In genomic region chr1:6627031-6627430, GRCh38 we compare ENCODE assay signal across 13 cellular contexts. TPM values are rescaled to one million over a fixed set of nuclear protein-coding genes. Genes with fewer than 3 reads are reported as not detected.
DNase-seq lines count a peak whose midpoint lies in the region; ATAC-seq lines count a peak whose summit lies in the region.
"Had no signal": no experiment of that assay in that cellular context is flagged by ENCODE, and none has a peak within 500 bp of the region (broad histone marks: within the 10 kb centered on the region; RNA-seq: fewer than 3 reads in every experiment).

No MANE protein-coding gene starts in this region.

- peak overlapping the region in 6 of 11 experiments; percentile 7 to 89 (median 44); a peak in 6 of 22 replicates for H3K9ac ChIP-seq in BLaER1 treated with 17β-estradiol and CSF1 and Interleukin-3, amounts not matched to agents 10 nM and 100 nM

- no peaks in the 10 kb centered on the region for H3K9me3 ChIP-seq in BLaER1 treated with 17β-estradiol and CSF1 and Interleukin-3, amounts not matched to agents 10 nM and 100 nM (replicated peaks in 1 of 11)
- H3K9me3 ChIP-seq in CD8-positive, alpha-beta memory T cell (ENCODE audit: low read length): no peaks in the 10 kb centered on the region
- H3K9me3 ChIP-seq: thyroid gland had no signal

- H3K36me3 Mint-ChIP-seq in CD8-positive, alpha-beta memory T cell: peaks cover 2 to 48% (median 7%) of the 10 kb centered on the region in 3 donors
- H3K36me3 Mint-ChIP-seq in activated T-helper 1 cell treated with anti-CD3 and anti-CD28 coated beads, Interleukin-12 subunit alpha, Interleukin-12 subunit beta, Interleukin-2, Interleukin-4 antibody, amounts not matched to agents 30 ng/mL and 10 ng/mL and 1 ng/mL, durations not matched to agents 14 hours and 24 hours and 36 hours (ENCODE audit: low read depth): peaks cover 25% of the 10 kb centered on the region
- peaks cover 0 to 8% of the 10 kb centered on the region in 2 donors for H3K36me3 Mint-ChIP-seq in naive B cell

- H3K4me1 ChIP-seq in BLaER1 treated with 17β-estradiol and CSF1 and Interleukin-3, amounts not matched to agents 10 nM and 100 nM: peaks cover 27 to 43% (median 33%) of the 10 kb centered on the region in 10 experiments
- peaks cover 20% of the 10 kb centered on the region for H3K4me1 ChIP-seq in CD8-positive, alpha-beta memory T cell (ENCODE audit: insufficient read depth, low read length)

- peaks cover 56 to 73% (median 64%) of the 10 kb centered on the region in 11 experiments for H3K36me3 ChIP-seq in BLaER1 treated with 17β-estradiol and CSF1 and Interleukin-3, amounts not matched to agents 10 nM and 100 nM
- no peaks in the 10 kb centered on the region for H3K36me3 ChIP-seq in CD8-positive, alpha-beta memory T cell (ENCODE audit: insufficient read depth, low read length)

- POLR2A ChIA-PET in CD8-positive, alpha-beta memory T cell (lab: Charles Lee): interaction anchor here (0.6 kb wide), 1 partner anchor 133 kb away, joined by 3 read pairs; no protein-coding TSS in a partner anchor

- intact Hi-C loops in activated T-helper 1 cell treated with anti-CD3 and anti-CD28 coated beads, Interleukin-12 subunit alpha, Interleukin-12 subunit beta, Interleukin-2, Interleukin-4 antibody, amounts not matched to agents 30 ng/mL and 10 ng/mL and 1 ng/mL, durations not matched to agents 14 hours and 24 hours and 36 hours (cut with micrococcal nuclease): loop anchor here (5.0 kb wide), 1 partner anchor 135 kb away; the partner anchor contains the start of gene PLEKHG5

- CTCF ChIA-PET in CD8-positive, alpha-beta memory T cell (lab: Charles Lee): interaction anchor here (1.4 kb wide), 1 partner anchor 19 kb away, joined by 5 read pairs; no protein-coding TSS in a partner anchor

- peak overlapping the region in 3 of 8 donors; percentile 46 to 91 (median 63) for H3K27ac Mint-ChIP-seq in CD8-positive, alpha-beta memory T cell
- H3K27ac Mint-ChIP-seq in activated T-helper 1 cell treated with anti-CD3 and anti-CD28 coated beads, Interleukin-12 subunit alpha, Interleukin-12 subunit beta, Interleukin-2, Interleukin-4 antibody, amounts not matched to agents 30 ng/mL and 10 ng/mL and 1 ng/mL, durations not matched to agents 14 hours and 24 hours and 36 hours: no peak overlapping the region
- peak overlapping the region in 4 of 6 donors; percentile 24 to 91 (median 66) for H3K27ac Mint-ChIP-seq in naive B cell

- peaks cover 47 to 83% (median 72%) of the 10 kb centered on the region in 11 experiments; a peak in 21 of 22 replicates for H4K20me1 ChIP-seq in BLaER1 treated with 17β-estradiol and CSF1 and Interleukin-3, amounts not matched to agents 10 nM and 100 nM

- DNase-seq in CD8-positive, alpha-beta memory T cell: no peak
- DNase-seq in activated T-helper 1 cell treated with anti-CD3 and anti-CD28 coated beads, Interleukin-12 subunit alpha, Interleukin-12 subunit beta, Interleukin-2, Interleukin-4 antibody, amounts not matched to agents 30 ng/mL and 10 ng/mL and 1 ng/mL, durations not matched to agents 14 hours and 24 hours and 36 hours (ENCODE audit: low spot score): no peak
- DNase-seq in naive B cell (no peak), superior temporal gyrus (ENCODE audit: extremely low spot score) (no peak), kidney glomerular epithelial cell (lab: John Stamatoyannopoulos, UW) (no peak)
- DNase-seq: activated CD4-positive, alpha-beta T cell treated with anti-CD3 and anti-CD28 coated beads, Interleukin-2, amount 50 U/mL, for 48 hours; NCI-H2081 treated with DMSO at 0.1 percent for 48 hours; NCI-H82; stimulated activated CD4-positive, alpha-beta T cell treated with anti-CD3 and anti-CD28 coated beads, Interleukin-15, amount 100 ng/mL, for 24 hours; thyroid gland had no signal

- peak in 1 of 2 donors; percentile 28 for ATAC-seq in naive B cell (ENCODE audit: low read depth in 2 of 2)
- no peak for ATAC-seq in HG02981 (IDR thresholded peaks at IDR 0.05; ENCODE audit: unreplicated experiment)

- peak overlapping the region in 6 of 7 donors; percentile 86 to 94 (median 90) for H3K4me3 Mint-ChIP-seq in CD8-positive, alpha-beta memory T cell
- H3K4me3 Mint-ChIP-seq in activated T-helper 1 cell treated with anti-CD3 and anti-CD28 coated beads, Interleukin-12 subunit alpha, Interleukin-12 subunit beta, Interleukin-2, Interleukin-4 antibody, amounts not matched to agents 30 ng/mL and 10 ng/mL and 1 ng/mL, durations not matched to agents 14 hours and 24 hours and 36 hours: peak overlapping the region; percentile 96
- H3K4me3 Mint-ChIP-seq in naive B cell: peak overlapping the region; percentile 64 to 94 (median 89)

- H3K4me2 ChIP-seq in BLaER1 treated with 17β-estradiol and CSF1 and Interleukin-3, amounts not matched to agents 10 nM and 100 nM: peak overlapping the region; percentile 77 to 97 (median 91)

- no peaks in the 10 kb centered on the region for H3K27me3 Mint-ChIP-seq in CD8-positive, alpha-beta memory T cell
- H3K27me3 Mint-ChIP-seq in activated T-helper 1 cell treated with anti-CD3 and anti-CD28 coated beads, Interleukin-12 subunit alpha, Interleukin-12 subunit beta, Interleukin-2, Interleukin-4 antibody, amounts not matched to agents 30 ng/mL and 10 ng/mL and 1 ng/mL, durations not matched to agents 14 hours and 24 hours and 36 hours (ENCODE audit: insufficient read depth): no peaks in the 10 kb centered on the region
- no peaks in the 10 kb centered on the region for H3K27me3 Mint-ChIP-seq in naive B cell

- no peaks in the 10 kb centered on the region for H3K9me3 Mint-ChIP-seq in CD8-positive, alpha-beta memory T cell
- H3K9me3 Mint-ChIP-seq in activated T-helper 1 cell treated with anti-CD3 and anti-CD28 coated beads, Interleukin-12 subunit alpha, Interleukin-12 subunit beta, Interleukin-2, Interleukin-4 antibody, amounts not matched to agents 30 ng/mL and 10 ng/mL and 1 ng/mL, durations not matched to agents 14 hours and 24 hours and 36 hours: no peaks in the 10 kb centered on the region
- H3K9me3 Mint-ChIP-seq in naive B cell: no peaks in the 10 kb centered on the region
- H3K9me3 Mint-ChIP-seq: CD14-positive monocyte had no signal

- H3K27ac ChIP-seq in BLaER1 treated with 17β-estradiol and CSF1 and Interleukin-3, amounts not matched to agents 10 nM and 100 nM: no peak overlapping the region
- no peak overlapping the region for H3K27ac ChIP-seq in CD8-positive, alpha-beta memory T cell (ENCODE audit: low read depth, low read length)
- H3K27ac ChIP-seq: thyroid gland had no signal

- H3K4me3 ChIP-seq in BLaER1 treated with 17β-estradiol and CSF1 and Interleukin-3, amounts not matched to agents 10 nM and 100 nM: peak overlapping the region in 6 of 10 experiments; percentile 14 to 89 (median 30); a peak in 9 of 20 replicates
- no peak overlapping the region for H3K4me3 ChIP-seq in CD8-positive, alpha-beta memory T cell (ENCODE audit: low read length)
- H3K4me3 ChIP-seq: thyroid gland had no signal

- H3K4me1 Mint-ChIP-seq in CD8-positive, alpha-beta memory T cell: peaks cover 26 to 40% (median 26%) of the 10 kb centered on the region in 3 donors
- H3K4me1 Mint-ChIP-seq in activated T-helper 1 cell treated with anti-CD3 and anti-CD28 coated beads, Interleukin-12 subunit alpha, Interleukin-12 subunit beta, Interleukin-2, Interleukin-4 antibody, amounts not matched to agents 30 ng/mL and 10 ng/mL and 1 ng/mL, durations not matched to agents 14 hours and 24 hours and 36 hours (ENCODE audit: low read depth): peaks cover 24% of the 10 kb centered on the region
- H3K4me1 Mint-ChIP-seq in naive B cell: peaks cover 28 to 43% (median 34%) of the 10 kb centered on the region in 3 donors

- H3K27me3 ChIP-seq in BLaER1 treated with 17β-estradiol and CSF1 and Interleukin-3, amounts not matched to agents 10 nM and 100 nM: no peaks in the 10 kb centered on the region
- no peaks in the 10 kb centered on the region for H3K27me3 ChIP-seq in CD8-positive, alpha-beta memory T cell (ENCODE audit: insufficient read depth, low read length, poor library complexity, severe bottlenecking)
- H3K27me3 ChIP-seq: thyroid gland had no signal

RNA-seq across cellular contexts. Expression of gene THAP3, which starts 2.4 kb away (rescaled TPM):
- 10 to 100 TPM; 18.3 to 20.6 TPM for total RNA-seq in CD8-positive, alpha-beta memory T cell
- 24.0 TPM for polyA plus RNA-seq in CD8-positive, alpha-beta memory T cell
- total RNA-seq in activated T-helper 1 cell treated with anti-CD3 and anti-CD28 coated beads, Interleukin-12 subunit alpha, Interleukin-12 subunit beta, Interleukin-2, Interleukin-4 antibody, amounts not matched to agents 30 ng/mL and 10 ng/mL and 1 ng/mL, durations not matched to agents 14 hours and 24 hours and 36 hours: 22.2 and 23.5 TPM in 2 replicates
- polyA plus RNA-seq in naive B cell (ENCODE audit: low read depth in 6 of 6): 10 to 100 TPM; 10.4 to 26.9 (median 21.7) TPM

RNA-seq across cellular contexts. Expression of gene PHF13, which starts 13.5 kb away (rescaled TPM):
- 10 to 100 TPM; 12.5 to 14.0 TPM for total RNA-seq in CD8-positive, alpha-beta memory T cell
- 4.9 TPM for polyA plus RNA-seq in CD8-positive, alpha-beta memory T cell
- 18.8 and 19.5 TPM in 2 replicates for total RNA-seq in activated T-helper 1 cell treated with anti-CD3 and anti-CD28 coated beads, Interleukin-12 subunit alpha, Interleukin-12 subunit beta, Interleukin-2, Interleukin-4 antibody, amounts not matched to agents 30 ng/mL and 10 ng/mL and 1 ng/mL, durations not matched to agents 14 hours and 24 hours and 36 hours
- 1 to 10 TPM; 2.7 to 6.0 (median 4.2) TPM for polyA plus RNA-seq in naive B cell (ENCODE audit: low read depth in 6 of 6)

RNA-seq across cellular contexts. Expression of gene KLHL21, which starts 24.4 kb away (rescaled TPM):
- 10 to 100 TPM; 36.4 to 37.3 TPM for total RNA-seq in CD8-positive, alpha-beta memory T cell
- 31.6 TPM for polyA plus RNA-seq in CD8-positive, alpha-beta memory T cell
- total RNA-seq in activated T-helper 1 cell treated with anti-CD3 and anti-CD28 coated beads, Interleukin-12 subunit alpha, Interleukin-12 subunit beta, Interleukin-2, Interleukin-4 antibody, amounts not matched to agents 30 ng/mL and 10 ng/mL and 1 ng/mL, durations not matched to agents 14 hours and 24 hours and 36 hours: 27.8 and 28.1 TPM in 2 replicates
- polyA plus RNA-seq in naive B cell (ENCODE audit: low read depth in 6 of 6): 10 to 100 TPM in 4 of 6 donors, 1 to 10 TPM in 2; 9.7 to 17.9 (median 10.5) TPM

RNA-seq across cellular contexts. Expression of gene ZBTB48, which starts 47.2 kb away (rescaled TPM):
- total RNA-seq in CD8-positive, alpha-beta memory T cell: 10 to 100 TPM; 25.0 to 31.7 TPM
- 24.1 TPM for polyA plus RNA-seq in CD8-positive, alpha-beta memory T cell
- total RNA-seq in activated T-helper 1 cell treated with anti-CD3 and anti-CD28 coated beads, Interleukin-12 subunit alpha, Interleukin-12 subunit beta, Interleukin-2, Interleukin-4 antibody, amounts not matched to agents 30 ng/mL and 10 ng/mL and 1 ng/mL, durations not matched to agents 14 hours and 24 hours and 36 hours: 34.5 and 35.7 TPM in 2 replicates
- 10 to 100 TPM; 13.3 to 30.2 (median 24.4) TPM for polyA plus RNA-seq in naive B cell (ENCODE audit: low read depth in 6 of 6)
